6 cellular contexts compared by ENCODE assay signal in genomic region chr15:64919721-64920120, GRCh38.
"Had no signal": no experiment of that assay in that cellular context is flagged by ENCODE, and none has a peak within 500 bp of the region (broad histone marks: within the 10 kb centered on the region; RNA-seq: fewer than 3 reads in every experiment).

No MANE protein-coding gene starts in this region.

- H3K36me3 ChIP-seq: HAP-1 had no signal

- H3K9me3 ChIP-seq: HAP-1 had no signal

- H2AFZ ChIP-seq: GM23338 had no signal

- DNase-seq: H7, HFFc6, KBM-7 had no signal

- H3K4me2 ChIP-seq: GM23338 had no signal

- H3K4me3 ChIP-seq: GM23338, HAP-1 had no signal

- ATAC-seq: GM23338, HCT116 had no signal
